Comparison of ENCODE assay signal across 38 cellular contexts in the genomic region with DNA sequence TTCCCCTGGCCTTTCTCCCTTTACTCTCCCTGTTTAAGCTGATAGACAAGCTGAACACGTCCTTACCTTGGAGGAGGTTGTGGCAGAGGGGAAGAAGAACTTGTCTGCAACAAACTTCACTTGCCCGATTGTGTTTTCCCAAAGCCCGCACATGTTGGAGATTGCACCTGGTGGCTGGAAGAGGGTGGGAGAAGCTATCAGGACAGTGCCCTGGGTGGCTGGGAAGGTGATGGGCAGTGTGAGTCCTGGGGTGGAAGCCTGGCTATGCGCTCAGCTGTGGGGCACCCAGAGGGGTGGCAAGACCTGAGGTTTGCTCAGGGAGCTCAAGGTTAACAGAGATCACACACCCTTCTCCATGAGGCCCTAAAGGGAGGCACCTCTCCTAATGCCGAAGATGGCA. TPM values are rescaled to one million over a fixed set of nuclear protein-coding genes. Genes with fewer than 3 reads are reported as not detected.
"Had no signal": no experiment of that assay in that cellular context is flagged by ENCODE, and none has a peak within 500 bp of the region (broad histone marks: within the 10 kb centered on the region; RNA-seq: fewer than 3 reads in every experiment).

No MANE protein-coding gene starts in this region.

- H3K36me3 ChIP-seq: brain microvascular endothelial cell, WERI-Rb-1 had no signal

- H3K27me3 ChIP-seq: brain microvascular endothelial cell had no signal

- DNase-seq: activated CD4-positive, alpha-beta T cell treated with anti-CD3 and anti-CD28 coated beads for 1 hour; activated CD4-positive, alpha-beta T cell treated with anti-CD3 and anti-CD28 coated beads, Interleukin-2, amount 10 ng/mL, durations not matched to agents 24 days and 14 days; activated CD4-positive, alpha-beta T cell treated with anti-CD3 and anti-CD28 coated beads, Interleukin-2, amount 50 U/mL, for 4 hours; activated CD4-positive, CD25-positive, alpha-beta regulatory T cell; activated CD8-positive, alpha-beta T cell treated with anti-CD3 and anti-CD28 coated beads for 36 hours; activated effector memory CD4-positive, alpha-beta T cell treated with anti-CD3 and anti-CD28 coated beads, Interleukin-2, amount 50 U/mL, for 16 hours; activated naive CD4-positive, alpha-beta T cell; activated naive CD4-positive, alpha-beta T cell treated with anti-CD3 and anti-CD28 coated beads, Interleukin-2, amount 50 U/mL, for 16 hours; activated naive CD8-positive, alpha-beta T cell treated with anti-CD3 and anti-CD28 coated beads for 36 hours; activated T-cell treated with anti-CD3 and anti-CD28 coated beads, Interleukin-2, amount 50 U/mL, for 1 hour; activated T-cell treated with anti-CD3 and anti-CD28 coated beads, Interleukin-2, amount 50 U/mL, for 72 hours; amniotic stem cell; aorta; brain microvascular endothelial cell; NCI-H1048; NCI-H1105 treated with DMSO at 0.1 percent for 48 hours; NCI-H1436; NCI-H1694; NCI-H1930; NCI-H2107; NCI-H2171; NCI-H510A; NCI-H526; NCI-H748 treated with DMSO at 0.1 percent for 48 hours; NK-92 treated with Interleukin-12 subunit alpha and Interleukin-12 subunit beta, amount 100 ng/mL, for 24 hours; SIG-M5; T-cell; T-helper 17 cell; WERI-Rb-1 had no signal

- FAIRE-seq: K562, RCC 7860 had no signal

- H3K27ac ChIP-seq: brain microvascular endothelial cell, WERI-Rb-1 had no signal

- H3K4me3 ChIP-seq: K562 had no signal

- ATAC-seq: activated CD8-positive, alpha-beta T cell treated with anti-CD3 and anti-CD28 coated beads for 36 hours; activated T-cell treated with anti-CD3 and anti-CD28 coated beads, Interleukin-2, amount 50 U/mL, for 72 hours; activated T-helper 17 cell treated with anti-CD3 and anti-CD28 coated beads, Interleukin-2, amount 50 U/mL, for 72 hours; K562; PC-3; Right ventricle myocardium inferior; SK-N-SH treated with all-trans-retinoic acid at 6 μM for 48 hours; T-cell; T-helper 17 cell had no signal

RNA-seq across cellular contexts. Expression of gene SSTR4, which starts 25.0 kb away (rescaled TPM):
- total RNA-seq: activated CD4-positive, alpha-beta T cell treated with anti-CD3 and anti-CD28 coated beads, Interleukin-2, amount 10 ng/mL, durations not matched to agents 24 days and 14 days; activated CD8-positive, alpha-beta memory T cell treated with anti-CD3 and anti-CD28 coated beads for 36 hours; activated CD8-positive, alpha-beta T cell treated with anti-CD3 and anti-CD28 coated beads for 36 hours; activated naive CD8-positive, alpha-beta T cell treated with anti-CD3 and anti-CD28 coated beads for 36 hours; activated T-cell treated with anti-CD3 and anti-CD28 coated beads, Interleukin-2, amount 50 U/mL, for 72 hours; activated T-helper 17 cell treated with anti-CD3 and anti-CD28 coated beads, Interleukin-2, amount 50 U/mL, for 72 hours; aorta; K562; M059J; PC-3; Right ventricle myocardium inferior; SK-MEL-5; T-cell; T-helper 17 cell had no signal
- polyA plus RNA-seq: aorta, K562 had no signal

RNA-seq across cellular contexts. Expression of gene THBD, which starts 39.4 kb away (rescaled TPM):
- total RNA-seq: activated CD4-positive, alpha-beta T cell treated with anti-CD3 and anti-CD28 coated beads, Interleukin-2, amount 10 ng/mL, durations not matched to agents 24 days and 14 days; activated CD8-positive, alpha-beta memory T cell treated with anti-CD3 and anti-CD28 coated beads for 36 hours; activated CD8-positive, alpha-beta T cell treated with anti-CD3 and anti-CD28 coated beads for 36 hours; activated naive CD8-positive, alpha-beta T cell treated with anti-CD3 and anti-CD28 coated beads for 36 hours; activated T-cell treated with anti-CD3 and anti-CD28 coated beads, Interleukin-2, amount 50 U/mL, for 72 hours; SK-MEL-5 had no signal
